In genomic region chr6:108557494-108558371, GRCh38 we compare ENCODE assay signal across 8 cellular contexts. TPM values are rescaled to one million over a fixed set of nuclear protein-coding genes. Genes with fewer than 3 reads are reported as not detected.
DNase-seq lines count a peak whose midpoint lies in the region; ATAC-seq, FAIRE-seq and TF ChIP-seq lines count a peak whose summit lies in the region.

No MANE protein-coding gene starts in this region.

- no peaks in the 10 kb centered on the region for H4K20me1 ChIP-seq in keratinocyte (ENCODE audit: control insufficient read depth, extremely low read depth, insufficient read depth, low read length)

- peak overlapping the region; percentile 90 for H2AFZ ChIP-seq in keratinocyte (ENCODE audit: control insufficient read depth, low read length)

- peak overlapping the region; percentile 57 to 73 (median 69) for H3K4me3 ChIP-seq in keratinocyte (ENCODE audit: control insufficient read depth in 2 of 3, extremely low read depth in 1 of 3, insufficient read depth in 2 of 3, low read depth in 1 of 3, low read length in 3 of 3)

- TF ChIP-seq CTCF in 22Rv1 (IDR thresholded peaks at IDR 0.05) (no peak), keratinocyte (optimal IDR thresholded peaks at IDR 0.05 in 1 of 3, IDR thresholded peaks at IDR 0.05 in 1 of 3, conservative IDR thresholded peaks at IDR 0.05 in 1 of 3; ENCODE audit: extremely low read depth in 1 of 3, insufficient read depth in 2 of 3, low read length in 3 of 3) (no peak)

- H3K27me3 ChIP-seq in keratinocyte (ENCODE audit: control insufficient read depth, extremely low read depth, insufficient read depth, low read length): no peaks in the 10 kb centered on the region

- H3K79me2 ChIP-seq in keratinocyte (ENCODE audit: control insufficient read depth, insufficient read depth, low read length): peaks cover 11% of the 10 kb centered on the region

- DNase-seq in NCI-H2196 (lab: John Stamatoyannopoulos, UW; ENCODE audit: unreplicated experiment): peak; percentile 86
- DNase-seq in caudate nucleus (lab: John Stamatoyannopoulos, UW): peak in 51 of 61 donors; percentile 20 to 93 (median 80)
- DNase-seq in keratinocyte (ENCODE audit: low read depth, low spot score): no peak
- peak; percentile 33 to 55 (median 34) for DNase-seq in stimulated activated CD4-positive, alpha-beta T cell treated with anti-CD3 and anti-CD28 coated beads, Interleukin-12 subunit alpha, Interleukin-12 subunit beta, amount 100 ng/mL, for 48 hours (ENCODE audit: low read depth in 2 of 3, low spot score in 1 of 3)

- FAIRE-seq in keratinocyte (lab: Jason Lieb, UNC): no peak

- dilution Hi-C loops in keratinocyte (cut with MboI; ENCODE audit: extremely low pct_ligation_motif_present, low sequenced_read_pairs): no loop called here

- no peaks in the 10 kb centered on the region for H3K36me3 ChIP-seq in keratinocyte (ENCODE audit: control insufficient read depth in 2 of 2, extremely low read depth in 1 of 2, insufficient read depth in 2 of 2, low read length in 2 of 2)

- H3K4me2 ChIP-seq in keratinocyte (ENCODE audit: control insufficient read depth, extremely low read depth, insufficient read depth, low read depth, low read length): peak overlapping the region; percentile 91

- H3K4me1 ChIP-seq in keratinocyte (ENCODE audit: control insufficient read depth, extremely low read depth, insufficient read depth, low read length): peaks cover 22% of the 10 kb centered on the region

- ATAC-seq in GM19324 (IDR thresholded peaks at IDR 0.05; ENCODE audit: low FRiP score, unreplicated experiment) (peak; percentile 19), HG03139 (IDR thresholded peaks at IDR 0.05; ENCODE audit: unreplicated experiment) (no peak)
- ATAC-seq in activated CD4-positive, CD25-positive, alpha-beta regulatory T cell treated with anti-CD3 and anti-CD28 coated beads, Interleukin-2, amount 50 U/mL, for 24 hours: peak; percentile 36 to 41

- H3K9ac ChIP-seq in keratinocyte (ENCODE audit: control insufficient read depth, extremely low read depth, insufficient read depth, low read length): peak overlapping the region; percentile 93

- no peaks in the 10 kb centered on the region for H3K9me3 ChIP-seq in keratinocyte (ENCODE audit: control insufficient read depth, low read depth, low read length)

- H3K9me1 ChIP-seq in keratinocyte (ENCODE audit: control insufficient read depth, extremely low read depth, insufficient read depth, low read length): no peaks in the 10 kb centered on the region

- peak overlapping the region; percentile 90 for H3K27ac ChIP-seq in 22Rv1
- H3K27ac ChIP-seq in caudate nucleus (ENCODE audit: low read depth, low read length): peak overlapping the region; percentile 99
- H3K27ac ChIP-seq in keratinocyte (ENCODE audit: control insufficient read depth, insufficient read depth, low read length): peak overlapping the region; percentile 87

RNA-seq across cellular contexts. Expression of gene FOXO3, which starts 3.0 kb away (rescaled TPM):
- 17.6 to 22.5 TPM (median 20.4 TPM) in 3 replicates for polyA plus RNA-seq in keratinocyte
- polyA plus RNA-seq in keratinocyte (2011; ENCODE audit: low read depth): 19.2 TPM
- 14.3 and 17.3 TPM in 2 replicates for polyA plus RNA-seq in keratinocyte (2011; cell fraction: cytosol; rRNA removed)
- polyA plus RNA-seq in keratinocyte (2011; cell fraction: nucleus; rRNA removed): 28.1 and 29.4 TPM in 2 replicates
- 17.0 and 39.7 TPM in 2 replicates for polyA plus RNA-seq in keratinocyte (2012; ENCODE audit: low replicate concordance)
- 95.4 to 137 TPM (median 123 TPM) in 3 replicates for polyA minus RNA-seq in keratinocyte
- 45.5 TPM for polyA minus RNA-seq in keratinocyte (2011; cell fraction: cytosol; rRNA and poly(A)+ RNA removed)
- polyA minus RNA-seq in keratinocyte (2011; cell fraction: nucleus; rRNA and poly(A)+ RNA removed): 54.6 and 69.6 TPM in 2 replicates
